In genomic region chr22:19891350-19892248, GRCh38 we compare ENCODE assay signal across 9 cellular contexts. TPM values are rescaled to one million over a fixed set of nuclear protein-coding genes. Genes with fewer than 3 reads are reported as not detected.
DNase-seq lines count a peak whose midpoint lies in the region; ATAC-seq and TF ChIP-seq lines count a peak whose summit lies in the region.
"Had no signal": no experiment of that assay in that cellular context is flagged by ENCODE, and none has a peak within 500 bp of the region (broad histone marks: within the 10 kb centered on the region; RNA-seq: fewer than 3 reads in every experiment).

No MANE protein-coding gene starts in this region.

- peaks cover 22% of the 10 kb centered on the region for H3K9me1 ChIP-seq in IMR-90 (ENCODE audit: insufficient read depth, low read length)

- DNase-seq in ELR (ENCODE audit: low read depth) (peak; percentile 94), IMR-90 (peak; percentile 89), SHP77 (lab: John Stamatoyannopoulos, UW) (peak; percentile 69 to 84), iPS DF 6.9 (ENCODE audit: low read depth, low spot score) (peak; percentile 54)
- peak; percentile 93 for DNase-seq in activated effector memory CD4-positive, alpha-beta T cell treated with anti-CD3 and anti-CD28 coated beads, Interleukin-2, amount 50 U/mL, for 16 hours
- DNase-seq in stimulated activated CD4-positive, alpha-beta T cell treated with anti-CD3 and anti-CD28 coated beads, Interleukin-1b, Interleukin-23, amount 100 ng/mL, for 1 hour (ENCODE audit: low read depth in 2 of 2) = peak; percentile 63 to 66
- DNase-seq in NK-92 treated with Interleukin-12 subunit alpha and Interleukin-12 subunit beta, amount 100 ng/mL, for 24 hours (lab: John Stamatoyannopoulos, UW) = no peak

- in situ Hi-C loops in IMR-90 (cut with MboI; ENCODE audit: low sequenced_read_pairs) = no loop called here

- WGBS in IMR-90 (ENCODE audit: extremely low coverage in 2 of 2, insufficient read length in 1 of 2), 2 experiments = 41% methylated on average over 13 of the region's 32 CpGs; no CpG with 5 or more reads in 1 of the 2 experiments
- no CpG with 5 or more reads among the region's 32 CpGs for WGBS in iPS DF 6.9 (ENCODE audit: insufficient coverage, insufficient read length)

- H3K23ac ChIP-seq in IMR-90 (ENCODE audit: low read depth, low read length) = peak overlapping the region; percentile 64

- H3K4me3 ChIP-seq in IMR-90 (ENCODE audit: insufficient read depth, low read depth, low read length) (no peak overlapping the region), iPS DF 6.9 (ENCODE audit: low read length) (no peak overlapping the region)
- H3K4me3 ChIP-seq: PC-9 had no signal

- no peak for TF ChIP-seq POLR2A in IMR-90 (IDR thresholded peaks at IDR 0.05; ENCODE audit: low read depth, low read length)

- H2BK15ac ChIP-seq in IMR-90 (ENCODE audit: low read depth, low read length) = peak overlapping the region; percentile 88

- H4K20me1 ChIP-seq in IMR-90 (ENCODE audit: insufficient read depth, low read length) = no peaks in the 10 kb centered on the region; the same call in 1 of the 2 replicates

- H3K18ac ChIP-seq in IMR-90 (ENCODE audit: low read depth, low read length) = peak overlapping the region; percentile 63; the same call in 1 of the 2 replicates

- intact Hi-C loops in IMR-90 (cut with micrococcal nuclease) = loop anchor here (5.0 kb wide), 1 partner anchor 51 kb away; the partner anchor contains the start of genes COMT and TXNRD2

- no peaks in the 10 kb centered on the region for H3K9me3 ChIP-seq in IMR-90 (ENCODE audit: control insufficient read depth, insufficient read depth, low read length)
- no peaks in the 10 kb centered on the region for H3K9me3 ChIP-seq in iPS DF 6.9 (ENCODE audit: control insufficient read depth, insufficient read depth, low read length)

- H2AK5ac ChIP-seq in IMR-90 (ENCODE audit: low read depth, low read length) = peak overlapping the region; percentile 98

- H2BK120ac ChIP-seq in IMR-90 (ENCODE audit: low read depth, low read length) = peak overlapping the region; percentile 97

- CTCF ChIA-PET in IMR-90 (lab: Yijun Ruan, JAX) = interaction anchor here (1.2 kb wide), 1 partner anchor 10 kb away, joined by 3 read pairs; no protein-coding TSS in a partner anchor

- peak overlapping the region; percentile 42 for H3K4me2 ChIP-seq in IMR-90 (ENCODE audit: low read depth, low read length)
- H3K4me2 ChIP-seq: PC-9 had no signal

- no TSS peak for BruUV-seq in IMR-90 (replicated peaks; lab: Mats Ljungman, UMichigan)

- dilution Hi-C loops in IMR-90 (cut with HindIII; ENCODE audit: low sequenced_read_pairs, unreplicated experiment) = no loop called here

- H2BK5ac ChIP-seq in IMR-90 (ENCODE audit: low read depth, low read length, poor library complexity, severe bottlenecking) = peak overlapping the region; percentile 97

- TF ChIP-seq RAD21 in IMR-90 (IDR thresholded peaks at IDR 0.05; ENCODE audit: low read length) = no peak

- POLR2A ChIA-PET in IMR-90 (lab: Charles Lee; ENCODE audit: unreplicated experiment) = no interaction called here

- peak overlapping the region; percentile 96 for H4K91ac ChIP-seq in IMR-90 (ENCODE audit: insufficient read depth, low read depth, low read length)

- peak; percentile 72 for ATAC-seq in IMR-90 (ENCODE audit: low read depth)
- ATAC-seq in GM19467 (IDR thresholded peaks at IDR 0.05; ENCODE audit: unreplicated experiment) = no peak

- H2AFZ ChIP-seq in IMR-90 (replicated peaks; ENCODE audit: low read length, poor library complexity) = peak overlapping the region; percentile 84
- H2AFZ ChIP-seq: PC-9 had no signal

- H3K14ac ChIP-seq in IMR-90 (replicated peaks; ENCODE audit: low read depth, low read length) = peak overlapping the region; percentile 79

- H2AK9ac ChIP-seq in IMR-90 (replicated peaks; ENCODE audit: low read depth, low read length, poor library complexity) = peak overlapping the region; percentile 95

- H3K36me3 ChIP-seq in IMR-90 (ENCODE audit: control insufficient read depth, insufficient read depth, low read length) = peaks cover 12% of the 10 kb centered on the region
- H3K36me3 ChIP-seq in iPS DF 6.9 (ENCODE audit: control insufficient read depth, insufficient read depth, low read length) = no peaks in the 10 kb centered on the region

- peaks cover 0 to 36% of the 10 kb centered on the region in 2 experiments; a peak in 3 of 4 replicates for H3K79me1 ChIP-seq in IMR-90 (ENCODE audit: low read depth in 1 of 2, low read length in 2 of 2)

- peak overlapping the region; percentile 72 for H3K56ac ChIP-seq in IMR-90 (ENCODE audit: extremely low read depth, insufficient read depth, low read length)

- H3K4me1 ChIP-seq in IMR-90 (ENCODE audit: control insufficient read depth, insufficient read depth, low read length) (peaks cover 34% of the 10 kb centered on the region), iPS DF 6.9 (ENCODE audit: control insufficient read depth, insufficient read depth, low read length) (peaks cover 3% of the 10 kb centered on the region)

- H3K27ac ChIP-seq in IMR-90 (ENCODE audit: insufficient read depth, low read length) (peak overlapping the region; percentile 74), iPS DF 6.9 (ENCODE audit: low read length) (no peak overlapping the region)
- H3K27ac ChIP-seq: PC-9 had no signal

- peak overlapping the region; percentile 21; the same call in 1 of the 2 replicates for H3K9ac ChIP-seq in IMR-90 (ENCODE audit: low read depth, low read length)

- H4K5ac ChIP-seq in IMR-90 (ENCODE audit: low read depth, low read length) = peak overlapping the region; percentile 78

- no peak for TF ChIP-seq CTCF in IMR-90 (conservative IDR thresholded peaks at IDR 0.05; ENCODE audit: low read depth, low read length)

- H3K27me3 ChIP-seq in IMR-90 (ENCODE audit: control insufficient read depth, insufficient read depth, low read length) (no peaks in the 10 kb centered on the region), iPS DF 6.9 (ENCODE audit: control insufficient read depth, insufficient read depth, low read length) (no peaks in the 10 kb centered on the region)

- peak overlapping the region; percentile 93 to 96 for H4K8ac ChIP-seq in IMR-90 (ENCODE audit: low read depth in 2 of 2, low read length in 2 of 2)

- H3K4ac ChIP-seq in IMR-90 (ENCODE audit: low read depth, low read length) = peak overlapping the region; percentile 97

- peak overlapping the region; percentile 92 for H2BK20ac ChIP-seq in IMR-90 (ENCODE audit: low read depth, low read length)

TF ChIP-seq in IMR-90, 13 proteins besides CTCF, POLR2A, EP300 and RAD21:
- no peak for TF ChIP-seq CEBPB (IDR thresholded peaks at IDR 0.05; ENCODE audit: low read depth, low read length)
- no peak for TF ChIP-seq BHLHE40 (IDR thresholded peaks at IDR 0.05; ENCODE audit: low read depth, low read length)
- no peak for TF ChIP-seq CHD1 (IDR thresholded peaks at IDR 0.05; ENCODE audit: low read depth, low read length)
- TF ChIP-seq RFX5 (IDR thresholded peaks at IDR 0.05; ENCODE audit: low read depth, low read length) = no peak
- no peak for TF ChIP-seq NFE2L2 (IDR thresholded peaks at IDR 0.05; ENCODE audit: low read depth, low read length)
- TF ChIP-seq, protein P1, sequence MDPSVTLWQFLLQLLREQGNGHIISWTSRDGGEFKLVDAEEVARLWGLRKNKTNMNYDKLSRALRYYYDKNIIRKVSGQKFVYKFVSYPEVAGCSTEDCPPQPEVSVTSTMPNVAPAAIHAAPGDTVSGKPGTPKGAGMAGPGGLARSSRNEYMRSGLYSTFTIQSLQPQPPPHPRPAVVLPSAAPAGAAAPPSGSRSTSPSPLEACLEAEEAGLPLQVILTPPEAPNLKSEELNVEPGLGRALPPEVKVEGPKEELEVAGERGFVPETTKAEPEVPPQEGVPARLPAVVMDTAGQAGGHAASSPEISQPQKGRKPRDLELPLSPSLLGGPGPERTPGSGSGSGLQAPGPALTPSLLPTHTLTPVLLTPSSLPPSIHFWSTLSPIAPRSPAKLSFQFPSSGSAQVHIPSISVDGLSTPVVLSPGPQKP (IDR thresholded peaks at IDR 0.05; ENCODE audit: borderline replicate concordance, low read depth, low read length) = no peak
- TF ChIP-seq MXI1 (IDR thresholded peaks at IDR 0.05; ENCODE audit: borderline replicate concordance, low read depth, low read length) = no peak
- no peak for TF ChIP-seq RCOR1 (IDR thresholded peaks at IDR 0.05; ENCODE audit: insufficient replicate concordance, low read length)
- peak; percentile 77 for TF ChIP-seq FOS (IDR thresholded peaks at IDR 0.05; ENCODE audit: low read depth, low read length)
- TF ChIP-seq SMC3 (IDR thresholded peaks at IDR 0.05; ENCODE audit: low read depth, low read length) = 0 out of 2 replicates have a peak, but pooled peaks have one; percentile 15
- peak; percentile 43; the same call in 1 of the 2 replicates for TF ChIP-seq MAZ (IDR thresholded peaks at IDR 0.05; ENCODE audit: borderline replicate concordance, low read depth, low read length)
- no peak for TF ChIP-seq USF2 (IDR thresholded peaks at IDR 0.05; ENCODE audit: low read depth, low read length)
- TF ChIP-seq MAFK (IDR thresholded peaks at IDR 0.05; ENCODE audit: low read depth, low read length) = no peak

RNA-seq across cellular contexts. Expression of gene GNB1L, which starts 36.9 kb away (rescaled TPM):
- total RNA-seq in IMR-90 (2012; rRNA removed) = 1.7 and 2.5 TPM in 2 replicates
- 4.4 and 5.5 TPM in 2 replicates for polyA plus RNA-seq in IMR-90 (2012; rRNA removed)
- polyA plus RNA-seq in IMR-90 (2012; cell fraction: cytosol; rRNA removed) = 5.3 and 8.3 TPM in 2 replicates
- 3.5 and 12.3 TPM in 2 replicates for polyA plus RNA-seq in IMR-90 (2012; cell fraction: nucleus; rRNA removed; ENCODE audit: low replicate concordance)

RNA-seq across cellular contexts. Expression of gene RTL10, which starts 36.9 kb away (rescaled TPM):
- total RNA-seq in IMR-90 (2012; rRNA removed) = 8.6 TPM in 2 replicates
- polyA plus RNA-seq in IMR-90 (2012; rRNA removed) = 12.1 and 14.0 TPM in 2 replicates
- polyA plus RNA-seq in IMR-90 (2012; cell fraction: cytosol; rRNA removed) = 8.4 and 9.2 TPM in 2 replicates
- 24.4 and 41.2 TPM in 2 replicates for polyA plus RNA-seq in IMR-90 (2012; cell fraction: nucleus; rRNA removed; ENCODE audit: low replicate concordance)

RNA-seq across cellular contexts. Expression of gene COMT, which starts 50.0 kb away (rescaled TPM):
- 175 and 202 TPM in 2 replicates for total RNA-seq in IMR-90 (2012; rRNA removed)
- 296 and 347 TPM in 2 replicates for polyA plus RNA-seq in IMR-90 (2012; rRNA removed)
- polyA plus RNA-seq in IMR-90 (2012; cell fraction: cytosol; rRNA removed) = 473 and 691 TPM in 2 replicates
- 159 and 329 TPM in 2 replicates for polyA plus RNA-seq in IMR-90 (2012; cell fraction: nucleus; rRNA removed; ENCODE audit: low replicate concordance)

RNA-seq across cellular contexts. Expression of gene TXNRD2, which starts 50.0 kb away (rescaled TPM):
- 14.7 and 15.6 TPM in 2 replicates for total RNA-seq in IMR-90 (2012; rRNA removed)
- polyA plus RNA-seq in IMR-90 (2012; rRNA removed) = 25.7 and 28.4 TPM in 2 replicates
- 29.7 and 38.9 TPM in 2 replicates for polyA plus RNA-seq in IMR-90 (2012; cell fraction: cytosol; rRNA removed)
- polyA plus RNA-seq in IMR-90 (2012; cell fraction: nucleus; rRNA removed; ENCODE audit: low replicate concordance) = 47.3 and 92.8 TPM in 2 replicates
